ENCODE assay signal across 1 cellular context in genomic region chr3:122730240-122730639, GRCh38.
TF ChIP-seq lines count a peak whose summit lies in the region.

No MANE protein-coding gene starts in this region.

TF ChIP-seq in K562, 482 proteins besides CTCF, POLR2A, EP300 and RAD21 (continued from another document and continues in another):
- TF ChIP-seq CUX1 (CRISPR knock-in tag; IDR thresholded peaks at IDR 0.05) (no peak), CHD4 (IDR thresholded peaks at IDR 0.05; ENCODE audit: insufficient read depth, insufficient replicate concordance, low read depth, low read length, poor library complexity, severe bottlenecking) (no peak), NUFIP1 (IDR thresholded peaks at IDR 0.05; ENCODE audit: partially characterized antibody) (no peak), ZNF174 (CRISPR knock-in tag; IDR thresholded peaks at IDR 0.05) (no peak), ZNF12 (CRISPR knock-in tag; IDR thresholded peaks at IDR 0.05) (no peak), ZNF431 (CRISPR knock-in tag; IDR thresholded peaks at IDR 0.05) (no peak), POU5F1 (IDR thresholded peaks at IDR 0.05; ENCODE audit: borderline replicate concordance, low read depth, low read length, partially characterized antibody) (no peak), NRF1 (conservative IDR thresholded peaks at IDR 0.05 in 1 of 2, IDR thresholded peaks at IDR 0.05 in 1 of 2) (no peak), KDM2B (CRISPR knock-in tag; IDR thresholded peaks at IDR 0.05) (no peak), ZNF449 (CRISPR knock-in tag; IDR thresholded peaks at IDR 0.05) (no peak), ZNF507 (tag; conservative IDR thresholded peaks at IDR 0.05) (no peak), ZBTB33 (CRISPR knock-in tag; IDR thresholded peaks at IDR 0.05) (no peak), ZNF121 (CRISPR knock-in tag; conservative IDR thresholded peaks at IDR 0.05) (no peak), SUPT5H (IDR thresholded peaks at IDR 0.05) (no peak), NR3C1 (CRISPR knock-in tag; IDR thresholded peaks at IDR 0.05) (no peak), ZNF3 (CRISPR knock-in tag; IDR thresholded peaks at IDR 0.05) (no peak), ESRRB (CRISPR knock-in tag; IDR thresholded peaks at IDR 0.05; ENCODE audit: borderline replicate concordance) (no peak), ZNF175 (CRISPR knock-in tag; IDR thresholded peaks at IDR 0.05; ENCODE audit: low read depth) (no peak), NKRF (IDR thresholded peaks at IDR 0.05; ENCODE audit: borderline replicate concordance) (no peak), ZNF232 (CRISPR knock-in tag; IDR thresholded peaks at IDR 0.05) (no peak), FOXO4 (CRISPR knock-in tag; IDR thresholded peaks at IDR 0.05) (no peak), ZNF77 (CRISPR knock-in tag; IDR thresholded peaks at IDR 0.05) (no peak), HOXB6 (CRISPR knock-in tag; IDR thresholded peaks at IDR 0.05; ENCODE audit: borderline replicate concordance) (no peak), ZNF143 (CRISPR knock-in tag; IDR thresholded peaks at IDR 0.05) (no peak), RHOXF2B (CRISPR knock-in tag; conservative IDR thresholded peaks at IDR 0.05) (no peak), CEBPG (CRISPR knock-in tag; IDR thresholded peaks at IDR 0.05) (no peak), CEBPG (tag; conservative IDR thresholded peaks at IDR 0.05 in 1 of 2, IDR thresholded peaks at IDR 0.05 in 1 of 2) (no peak), GABPA (tag; conservative IDR thresholded peaks at IDR 0.05; ENCODE audit: low read depth) (no peak), ZBTB2 (IDR thresholded peaks at IDR 0.05) (no peak), FOSL1 (tag; conservative IDR thresholded peaks at IDR 0.05) (no peak), ZZZ3 (IDR thresholded peaks at IDR 0.05) (no peak), NR0B1 (IDR thresholded peaks at IDR 0.05; ENCODE audit: partially characterized antibody) (no peak), PTTG1 (tag; IDR thresholded peaks at IDR 0.05; ENCODE audit: low read depth) (no peak), ZNF696 (CRISPR knock-in tag; conservative IDR thresholded peaks at IDR 0.05) (no peak), BRCA1 (IDR thresholded peaks at IDR 0.05) (no peak), BRCA1 (CRISPR knock-in tag; IDR thresholded peaks at IDR 0.05) (no peak), ZNF511 (CRISPR knock-in tag; IDR thresholded peaks at IDR 0.05) (no peak), RERE (CRISPR knock-in tag; IDR thresholded peaks at IDR 0.05; ENCODE audit: borderline replicate concordance) (no peak), ETV5 (CRISPR knock-in tag; IDR thresholded peaks at IDR 0.05; ENCODE audit: low read depth) (no peak), BDP1 (IDR thresholded peaks at IDR 0.05; ENCODE audit: insufficient read depth, insufficient read length) (no peak)
